In the genomic region with DNA sequence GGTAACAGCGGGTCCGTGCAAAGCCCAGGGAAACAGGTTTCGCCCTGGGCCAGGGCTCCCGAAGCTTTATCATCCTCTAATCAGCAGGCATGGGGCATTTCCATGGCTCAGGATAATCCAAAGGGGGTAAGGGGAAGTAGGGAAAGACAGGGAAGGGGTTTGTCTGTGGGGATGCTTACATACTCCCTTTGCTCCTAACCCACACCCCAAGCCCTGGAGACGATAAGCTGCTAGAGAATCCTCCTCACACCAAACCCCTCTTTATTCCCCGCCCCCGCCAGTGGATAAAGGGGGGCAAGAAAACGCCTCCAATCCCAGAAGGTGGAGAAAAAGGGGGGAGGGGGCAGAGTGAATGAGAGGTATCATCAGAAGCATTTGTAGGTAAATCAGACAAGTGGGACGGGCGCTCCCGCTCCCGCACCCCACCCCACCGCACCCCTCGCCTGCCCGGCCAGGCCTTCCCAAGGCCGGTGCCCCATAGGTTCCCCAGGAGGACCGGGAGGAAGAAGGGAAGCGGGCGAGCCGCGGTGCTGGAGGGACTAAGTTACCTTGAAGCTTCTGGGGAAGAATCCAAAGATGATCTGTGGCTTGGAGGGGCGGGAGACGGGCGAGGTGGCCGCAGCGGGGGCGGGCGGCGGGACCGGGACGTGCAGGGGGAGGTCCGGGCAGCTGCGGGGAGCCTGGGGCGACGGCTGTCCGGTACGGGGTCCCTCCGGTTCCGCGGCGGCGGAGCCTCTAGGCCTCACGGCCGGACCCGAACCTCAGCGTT, we compare ENCODE assay signal across 8 cellular contexts. TPM values are rescaled to one million over a fixed set of nuclear protein-coding genes. Genes with fewer than 3 reads are reported as not detected.
DNase-seq lines count a peak whose midpoint lies in the region; ATAC-seq and TF ChIP-seq lines count a peak whose summit lies in the region.

No MANE protein-coding gene starts in this region.

- no peaks in the 10 kb centered on the region for H3K27me3 ChIP-seq in parathyroid adenoma (ENCODE audit: control insufficient read depth, insufficient read depth, low read length)

- intact Hi-C loops in activated T-helper 1 cell treated with anti-CD3 and anti-CD28 coated beads, Interleukin-12 subunit alpha, Interleukin-12 subunit beta, Interleukin-2, Interleukin-4 antibody, amounts not matched to agents 30 ng/mL and 10 ng/mL and 1 ng/mL, durations not matched to agents 14 hours and 24 hours and 36 hours (cut with micrococcal nuclease): loop anchor here (1.0 to 10.0 kb wide), 8 partner anchors 64 to 962 kb away; a partner anchor contains a TSS

- peak overlapping the region; percentile 98 for H2AFZ ChIP-seq in parathyroid adenoma

- ATAC-seq in GM21381 (IDR thresholded peaks at IDR 0.05; ENCODE audit: unreplicated experiment) (peak; percentile 5), GM18520 (IDR thresholded peaks at IDR 0.05; ENCODE audit: unreplicated experiment) (no peak)

- H3K27ac Mint-ChIP-seq in activated T-helper 1 cell treated with anti-CD3 and anti-CD28 coated beads, Interleukin-12 subunit alpha, Interleukin-12 subunit beta, Interleukin-2, Interleukin-4 antibody, amounts not matched to agents 30 ng/mL and 10 ng/mL and 1 ng/mL, durations not matched to agents 14 hours and 24 hours and 36 hours: peak overlapping the region; percentile 70
- H3K27ac Mint-ChIP-seq in glutamatergic neuron (ENCODE audit: unreplicated experiment): peak overlapping the region; percentile 94

- peak overlapping the region; percentile 84 for H3K4me2 ChIP-seq in parathyroid adenoma (ENCODE audit: low read length)

- H3K36me3 Mint-ChIP-seq in activated T-helper 1 cell treated with anti-CD3 and anti-CD28 coated beads, Interleukin-12 subunit alpha, Interleukin-12 subunit beta, Interleukin-2, Interleukin-4 antibody, amounts not matched to agents 30 ng/mL and 10 ng/mL and 1 ng/mL, durations not matched to agents 14 hours and 24 hours and 36 hours (ENCODE audit: low read depth): peaks cover 21% of the 10 kb centered on the region
- no peaks in the 10 kb centered on the region for H3K36me3 Mint-ChIP-seq in glutamatergic neuron (ENCODE audit: unreplicated experiment)

- H3K36me3 ChIP-seq in parathyroid adenoma (ENCODE audit: control insufficient read depth, insufficient read depth, low read length): no peaks in the 10 kb centered on the region

- H3K27me3 Mint-ChIP-seq in activated T-helper 1 cell treated with anti-CD3 and anti-CD28 coated beads, Interleukin-12 subunit alpha, Interleukin-12 subunit beta, Interleukin-2, Interleukin-4 antibody, amounts not matched to agents 30 ng/mL and 10 ng/mL and 1 ng/mL, durations not matched to agents 14 hours and 24 hours and 36 hours (ENCODE audit: insufficient read depth): no peaks in the 10 kb centered on the region
- H3K27me3 Mint-ChIP-seq in glutamatergic neuron (ENCODE audit: unreplicated experiment): peaks cover 8% of the 10 kb centered on the region

- peak overlapping the region; percentile 97 for H3K4me3 Mint-ChIP-seq in activated T-helper 1 cell treated with anti-CD3 and anti-CD28 coated beads, Interleukin-12 subunit alpha, Interleukin-12 subunit beta, Interleukin-2, Interleukin-4 antibody, amounts not matched to agents 30 ng/mL and 10 ng/mL and 1 ng/mL, durations not matched to agents 14 hours and 24 hours and 36 hours
- H3K4me3 Mint-ChIP-seq in glutamatergic neuron (ENCODE audit: unreplicated experiment): peak overlapping the region; percentile 97

- H3K27ac ChIP-seq in parathyroid adenoma: peak overlapping the region; percentile 73

- H3K4me3 ChIP-seq in parathyroid adenoma (ENCODE audit: low read depth, low read length): peak overlapping the region; percentile 96

- H3K4me1 Mint-ChIP-seq in activated T-helper 1 cell treated with anti-CD3 and anti-CD28 coated beads, Interleukin-12 subunit alpha, Interleukin-12 subunit beta, Interleukin-2, Interleukin-4 antibody, amounts not matched to agents 30 ng/mL and 10 ng/mL and 1 ng/mL, durations not matched to agents 14 hours and 24 hours and 36 hours (ENCODE audit: low read depth): peaks cover 36% of the 10 kb centered on the region
- peaks cover 13% of the 10 kb centered on the region for H3K4me1 Mint-ChIP-seq in glutamatergic neuron (ENCODE audit: low read depth, unreplicated experiment)

- H3K79me2 ChIP-seq in parathyroid adenoma: peaks cover 23% of the 10 kb centered on the region

- DNase-seq in DMS79 (lab: John Stamatoyannopoulos, UW) (peak; percentile 12), Kasumi-1 (lab: John Stamatoyannopoulos, UW) (peak; percentile 15 to 34), glutamatergic neuron (peak; percentile 53), MV-4-11 (lab: John Stamatoyannopoulos, UW) (no peak)
- peak; percentile 1 for DNase-seq in activated T-helper 1 cell treated with anti-CD3 and anti-CD28 coated beads, Interleukin-12 subunit alpha, Interleukin-12 subunit beta, Interleukin-2, Interleukin-4 antibody, amounts not matched to agents 30 ng/mL and 10 ng/mL and 1 ng/mL, durations not matched to agents 14 hours and 24 hours and 36 hours (ENCODE audit: low spot score)

- TF ChIP-seq CTCF in glutamatergic neuron (IDR thresholded peaks at IDR 0.05; ENCODE audit: partially characterized antibody, unreplicated experiment) (no peak), parathyroid adenoma (IDR thresholded peaks at IDR 0.05) (no peak)

- peak overlapping the region; percentile 68 for H3K9ac ChIP-seq in parathyroid adenoma

- H3K9me3 ChIP-seq in parathyroid adenoma (ENCODE audit: control insufficient read depth, low read length): no peaks in the 10 kb centered on the region

- no peaks in the 10 kb centered on the region for H3K9me3 Mint-ChIP-seq in activated T-helper 1 cell treated with anti-CD3 and anti-CD28 coated beads, Interleukin-12 subunit alpha, Interleukin-12 subunit beta, Interleukin-2, Interleukin-4 antibody, amounts not matched to agents 30 ng/mL and 10 ng/mL and 1 ng/mL, durations not matched to agents 14 hours and 24 hours and 36 hours
- peaks cover 4% of the 10 kb centered on the region for H3K9me3 Mint-ChIP-seq in glutamatergic neuron (ENCODE audit: unreplicated experiment)

- H3K4me1 ChIP-seq in parathyroid adenoma: peaks cover 3% of the 10 kb centered on the region

RNA-seq across cellular contexts. Expression of a gene that starts 0.8 kb away (rescaled TPM):
- total RNA-seq in activated T-helper 1 cell treated with anti-CD3 and anti-CD28 coated beads, Interleukin-12 subunit alpha, Interleukin-12 subunit beta, Interleukin-2, Interleukin-4 antibody, amounts not matched to agents 30 ng/mL and 10 ng/mL and 1 ng/mL, durations not matched to agents 14 hours and 24 hours and 36 hours: 46.3 and 47.6 TPM in 2 replicates
- total RNA-seq in glutamatergic neuron (ENCODE audit: unreplicated experiment): 67.7 TPM
